Comparison of ENCODE assay signal across 14 cellular contexts in genomic region chr4:164606478-164606877, GRCh38.
DNase-seq lines count a peak whose midpoint lies in the region; ATAC-seq and TF ChIP-seq lines count a peak whose summit lies in the region.
"Had no signal": no experiment of that assay in that cellular context is flagged by ENCODE, and none has a peak within 500 bp of the region (broad histone marks: within the 10 kb centered on the region; RNA-seq: fewer than 3 reads in every experiment).

No MANE protein-coding gene starts in this region.

- H3K27me3 ChIP-seq in vagina = no peaks in the 10 kb centered on the region
- H3K27me3 ChIP-seq in ascending aorta = no peaks in the 10 kb centered on the region
- H3K27me3 ChIP-seq: breast epithelium, hepatocyte had no signal

- H3K27ac ChIP-seq in vagina (no peak overlapping the region), ascending aorta (no peak overlapping the region)
- H3K27ac ChIP-seq: breast epithelium, hepatocyte, RWPE1 had no signal

- no peaks in the 10 kb centered on the region for H3K4me1 ChIP-seq in vagina
- no peaks in the 10 kb centered on the region for H3K4me1 ChIP-seq in ascending aorta
- H3K4me1 ChIP-seq: breast epithelium had no signal

- no peak for TF ChIP-seq POLR2A in vagina (IDR thresholded peaks at IDR 0.05)

- no peaks in the 10 kb centered on the region for H3K36me3 ChIP-seq in vagina
- H3K36me3 ChIP-seq in ascending aorta = no peaks in the 10 kb centered on the region
- H3K36me3 ChIP-seq: breast epithelium had no signal

- intact Hi-C loops in vagina (cut with DNase I) (no loop called here), ascending aorta (cut with DNase I) (no loop called here)

- no peak overlapping the region for H3K4me3 ChIP-seq in vagina
- no peak overlapping the region for H3K4me3 ChIP-seq in ascending aorta
- H3K4me3 ChIP-seq: breast epithelium, hepatocyte had no signal

- TF ChIP-seq CTCF in vagina (IDR thresholded peaks at IDR 0.05) = no peak
- no peak for TF ChIP-seq CTCF in ascending aorta (IDR thresholded peaks at IDR 0.05)

- ATAC-seq in GM18868 (IDR thresholded peaks at IDR 0.05; ENCODE audit: unreplicated experiment) (peak; percentile 98), GM21515 (IDR thresholded peaks at IDR 0.05; ENCODE audit: unreplicated experiment) (peak; percentile 97), HG03045 (IDR thresholded peaks at IDR 0.05; ENCODE audit: unreplicated experiment) (peak; percentile 89)

- DNase-seq in MV-4-11 (lab: John Stamatoyannopoulos, UW) (peak; percentile 20), D341Med (ENCODE audit: low spot score) (no peak), vagina (ENCODE audit: extremely low spot score in 2 of 2) (no peak), nucleus accumbens (lab: John Stamatoyannopoulos, UW) (no peak), ascending aorta (ENCODE audit: low spot score in 2 of 2) (no peak)
- DNase-seq: mammary epithelial cell; NCI-H1930; stimulated activated CD4-positive, alpha-beta T cell treated with anti-CD3 and anti-CD28 coated beads, Interleukin-4, amount 100 ng/mL, for 1 hour had no signal

- H3K9me3 ChIP-seq in vagina (no peaks in the 10 kb centered on the region), ascending aorta (peaks cover 0 to 4% of the 10 kb centered on the region in 2 donors)
